ENCODE assay signal across 10 cellular contexts in the genomic region with DNA sequence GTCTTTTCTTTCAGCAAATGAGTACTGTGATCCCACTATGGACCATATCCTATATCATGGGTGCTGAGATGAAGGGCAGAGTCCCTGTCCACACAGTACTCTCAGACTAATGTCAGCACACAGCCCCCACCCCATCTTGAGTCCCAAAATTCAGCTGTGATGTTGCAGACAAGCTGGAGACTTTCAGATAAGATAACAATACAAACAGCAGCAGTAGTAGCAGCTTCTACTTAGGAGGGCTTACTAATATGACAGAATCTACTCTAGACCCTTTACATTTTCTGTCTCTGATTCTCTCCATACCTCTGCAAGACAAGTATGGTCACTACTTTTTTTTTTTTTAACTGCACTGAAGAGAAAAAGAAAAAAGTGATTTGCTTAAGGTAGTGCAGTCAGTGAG.
"Had no signal": no experiment of that assay in that cellular context is flagged by ENCODE, and none has a peak within 500 bp of the region (broad histone marks: within the 10 kb centered on the region; RNA-seq: fewer than 3 reads in every experiment).

No MANE protein-coding gene starts in this region.

- H3K9ac ChIP-seq: KMS-11 had no signal

- H3K4me2 ChIP-seq: GM23338, KMS-11 had no signal

- H3K4me3 ChIP-seq: GM23338, HAP-1 had no signal

- H3K9me3 ChIP-seq: HAP-1 had no signal

- H3K27ac ChIP-seq: KMS-11 had no signal

- H3K4me1 ChIP-seq: HAP-1 had no signal

- DNase-seq: H7, HFFc6, IMR-90, KBM-7 had no signal

- H2AFZ ChIP-seq: GM23338 had no signal

- FAIRE-seq: H1, HTR-8/SVneo had no signal

- ATAC-seq: GM23338, HCT116 had no signal

- H3K36me3 ChIP-seq: HAP-1 had no signal
